1 cellular context compared by ENCODE assay signal in the genomic region with DNA sequence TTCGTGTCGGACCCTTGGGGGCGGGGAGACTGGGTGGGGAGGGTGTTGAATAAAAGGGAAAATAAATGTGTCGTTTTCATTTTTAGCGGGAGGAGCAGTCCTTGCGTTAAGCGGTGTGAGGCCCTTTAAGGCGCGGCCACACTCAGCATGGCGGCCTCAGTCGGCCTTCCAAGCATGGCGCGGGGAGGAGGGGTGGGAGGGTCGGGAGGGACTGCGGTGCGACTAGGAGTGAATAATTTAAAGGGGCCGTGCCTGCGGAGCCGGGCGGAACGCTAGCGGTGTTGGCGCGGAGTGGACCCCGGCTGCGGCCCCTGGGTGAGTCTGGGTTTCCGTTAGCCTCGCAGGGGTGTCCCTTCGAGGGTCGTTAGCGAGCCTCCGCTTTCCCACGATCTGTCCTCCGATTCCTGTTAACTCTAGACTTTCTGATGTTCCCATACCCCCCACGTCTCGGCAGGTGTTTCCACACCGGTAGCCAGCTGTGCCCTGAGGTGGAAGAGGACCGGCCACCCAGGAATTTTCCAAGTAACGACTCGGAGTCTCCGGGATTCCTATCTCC.
TF ChIP-seq lines count a peak whose summit lies in the region.

No MANE protein-coding gene starts in this region.

TF ChIP-seq in GM12878, 131 proteins besides CTCF, POLR2A, EP300 and RAD21 (continued from another document and continues in another):
- TF ChIP-seq SKIL (IDR thresholded peaks at IDR 0.05; ENCODE audit: low read depth, poor library complexity, severe bottlenecking) (no peak), E4F1 (IDR thresholded peaks at IDR 0.05; ENCODE audit: borderline replicate concordance, partially characterized antibody) (no peak), CREM (IDR thresholded peaks at IDR 0.05; ENCODE audit: low read depth) (no peak), CHD2 (IDR thresholded peaks at IDR 0.05; ENCODE audit: borderline replicate concordance, low read depth, low read length) (0 out of 2 replicates have a peak, but pooled peaks have one; percentile 37), YBX1 (IDR thresholded peaks at IDR 0.05) (no peak), NFYA (IDR thresholded peaks at IDR 0.05; ENCODE audit: borderline replicate concordance, low read depth, low read length) (no peak), NR2C1 (IDR thresholded peaks at IDR 0.05) (peak; percentile 62), MYB (IDR thresholded peaks at IDR 0.05; ENCODE audit: borderline replicate concordance, low read depth, low read length) (no peak), TCF12 (IDR thresholded peaks at IDR 0.05; ENCODE audit: low read depth, low read length) (no peak), MEF2A (IDR thresholded peaks at IDR 0.05; ENCODE audit: insufficient read depth, low read depth, low read length) (no peak), ZNF217 (IDR thresholded peaks at IDR 0.05) (no peak), CBX5 (IDR thresholded peaks at IDR 0.05; ENCODE audit: low read depth) (no peak), ZNF384 (IDR thresholded peaks at IDR 0.05; ENCODE audit: borderline replicate concordance, low read depth, low read length) (no peak), MEF2B (IDR thresholded peaks at IDR 0.05; ENCODE audit: partially characterized antibody, poor library complexity, severe bottlenecking) (no peak), E2F8 (IDR thresholded peaks at IDR 0.05; ENCODE audit: low read depth, partially characterized antibody) (no peak), SREBF2 (IDR thresholded peaks at IDR 0.05; ENCODE audit: low read length) (no peak), GABPA (IDR thresholded peaks at IDR 0.05; ENCODE audit: low read depth) (no peak), STAT3 (IDR thresholded peaks at IDR 0.05; ENCODE audit: low read depth, low read length) (no peak), SP1 (IDR thresholded peaks at IDR 0.05; ENCODE audit: low read depth, low read length) (peak; percentile 74), PAX5 (IDR thresholded peaks at IDR 0.05; ENCODE audit: borderline replicate concordance, low read depth, low read length) (no peak), FOS (IDR thresholded peaks at IDR 0.05; ENCODE audit: borderline replicate concordance, extremely low read depth, insufficient read length) (no peak), TBL1XR1 (IDR thresholded peaks at IDR 0.05; ENCODE audit: low read depth, low read length) (no peak), PBX3 (IDR thresholded peaks at IDR 0.05; ENCODE audit: insufficient replicate concordance, low read depth, low read length) (no peak), HSF1 (IDR thresholded peaks at IDR 0.05; ENCODE audit: low read depth, low read length) (no peak), NBN (IDR thresholded peaks at IDR 0.05) (no peak), KLF5 (IDR thresholded peaks at IDR 0.05; ENCODE audit: partially characterized antibody) (no peak), SUZ12 (IDR thresholded peaks at IDR 0.05; ENCODE audit: unreplicated experiment) (no peak), MXI1 (IDR thresholded peaks at IDR 0.05; ENCODE audit: low read depth, low read length) (peak; percentile 44; the same call in 1 of the 2 replicates), SMAD1 (IDR thresholded peaks at IDR 0.05; ENCODE audit: low read depth, partially characterized antibody) (no peak), CREB1 (IDR thresholded peaks at IDR 0.05; ENCODE audit: low read depth) (peak; percentile 57; the same call in 1 of the 2 replicates), ZNF274 (IDR thresholded peaks at IDR 0.05; ENCODE audit: insufficient read depth, insufficient read length) (no peak), ESRRA (IDR thresholded peaks at IDR 0.05; ENCODE audit: low read length) (no peak), CBX3 (IDR thresholded peaks at IDR 0.05; ENCODE audit: borderline replicate concordance, low read depth) (no peak), ATF7 (IDR thresholded peaks at IDR 0.05; ENCODE audit: low read depth) (no peak), SPI1 (IDR thresholded peaks at IDR 0.05; ENCODE audit: borderline replicate concordance, insufficient read depth, low read depth, low read length) (no peak), SIX5 (IDR thresholded peaks at IDR 0.05; ENCODE audit: low read depth, low read length, severe bottlenecking) (peak; percentile 78)
- TF ChIP-seq, protein P1, sequence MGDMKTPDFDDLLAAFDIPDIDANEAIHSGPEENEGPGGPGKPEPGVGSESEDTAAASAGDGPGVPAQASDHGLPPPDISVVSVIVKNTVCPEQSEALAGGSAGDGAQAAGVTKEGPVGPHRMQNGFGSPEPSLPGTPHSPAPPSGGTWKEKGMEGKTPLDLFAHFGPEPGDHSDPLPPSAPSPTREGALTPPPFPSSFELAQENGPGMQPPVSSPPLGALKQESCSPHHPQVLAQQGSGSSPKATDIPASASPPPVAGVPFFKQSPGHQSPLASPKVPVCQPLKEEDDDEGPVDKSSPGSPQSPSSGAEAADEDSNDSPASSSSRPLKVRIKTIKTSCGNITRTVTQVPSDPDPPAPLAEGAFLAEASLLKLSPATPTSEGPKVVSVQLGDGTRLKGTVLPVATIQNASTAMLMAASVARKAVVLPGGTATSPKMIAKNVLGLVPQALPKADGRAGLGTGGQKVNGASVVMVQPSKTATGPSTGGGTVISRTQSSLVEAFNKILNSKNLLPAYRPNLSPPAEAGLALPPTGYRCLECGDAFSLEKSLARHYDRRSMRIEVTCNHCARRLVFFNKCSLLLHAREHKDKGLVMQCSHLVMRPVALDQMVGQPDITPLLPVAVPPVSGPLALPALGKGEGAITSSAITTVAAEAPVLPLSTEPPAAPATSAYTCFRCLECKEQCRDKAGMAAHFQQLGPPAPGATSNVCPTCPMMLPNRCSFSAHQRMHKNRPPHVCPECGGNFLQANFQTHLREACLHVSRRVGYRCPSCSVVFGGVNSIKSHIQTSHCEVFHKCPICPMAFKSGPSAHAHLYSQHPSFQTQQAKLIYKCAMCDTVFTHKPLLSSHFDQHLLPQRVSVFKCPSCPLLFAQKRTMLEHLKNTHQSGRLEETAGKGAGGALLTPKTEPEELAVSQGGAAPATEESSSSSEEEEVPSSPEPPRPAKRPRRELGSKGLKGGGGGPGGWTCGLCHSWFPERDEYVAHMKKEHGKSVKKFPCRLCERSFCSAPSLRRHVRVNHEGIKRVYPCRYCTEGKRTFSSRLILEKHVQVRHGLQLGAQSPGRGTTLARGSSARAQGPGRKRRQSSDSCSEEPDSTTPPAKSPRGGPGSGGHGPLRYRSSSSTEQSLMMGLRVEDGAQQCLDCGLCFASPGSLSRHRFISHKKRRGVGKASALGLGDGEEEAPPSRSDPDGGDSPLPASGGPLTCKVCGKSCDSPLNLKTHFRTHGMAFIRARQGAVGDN (IDR thresholded peaks at IDR 0.05), result no peak
- TF ChIP-seq, protein P2, sequence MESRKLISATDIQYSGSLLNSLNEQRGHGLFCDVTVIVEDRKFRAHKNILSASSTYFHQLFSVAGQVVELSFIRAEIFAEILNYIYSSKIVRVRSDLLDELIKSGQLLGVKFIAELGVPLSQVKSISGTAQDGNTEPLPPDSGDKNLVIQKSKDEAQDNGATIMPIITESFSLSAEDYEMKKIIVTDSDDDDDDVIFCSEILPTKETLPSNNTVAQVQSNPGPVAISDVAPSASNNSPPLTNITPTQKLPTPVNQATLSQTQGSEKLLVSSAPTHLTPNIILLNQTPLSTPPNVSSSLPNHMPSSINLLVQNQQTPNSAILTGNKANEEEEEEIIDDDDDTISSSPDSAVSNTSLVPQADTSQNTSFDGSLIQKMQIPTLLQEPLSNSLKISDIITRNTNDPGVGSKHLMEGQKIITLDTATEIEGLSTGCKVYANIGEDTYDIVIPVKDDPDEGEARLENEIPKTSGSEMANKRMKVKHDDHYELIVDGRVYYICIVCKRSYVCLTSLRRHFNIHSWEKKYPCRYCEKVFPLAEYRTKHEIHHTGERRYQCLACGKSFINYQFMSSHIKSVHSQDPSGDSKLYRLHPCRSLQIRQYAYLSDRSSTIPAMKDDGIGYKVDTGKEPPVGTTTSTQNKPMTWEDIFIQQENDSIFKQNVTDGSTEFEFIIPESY (IDR thresholded peaks at IDR 0.05), result no peak
- TF ChIP-seq, protein P3, sequence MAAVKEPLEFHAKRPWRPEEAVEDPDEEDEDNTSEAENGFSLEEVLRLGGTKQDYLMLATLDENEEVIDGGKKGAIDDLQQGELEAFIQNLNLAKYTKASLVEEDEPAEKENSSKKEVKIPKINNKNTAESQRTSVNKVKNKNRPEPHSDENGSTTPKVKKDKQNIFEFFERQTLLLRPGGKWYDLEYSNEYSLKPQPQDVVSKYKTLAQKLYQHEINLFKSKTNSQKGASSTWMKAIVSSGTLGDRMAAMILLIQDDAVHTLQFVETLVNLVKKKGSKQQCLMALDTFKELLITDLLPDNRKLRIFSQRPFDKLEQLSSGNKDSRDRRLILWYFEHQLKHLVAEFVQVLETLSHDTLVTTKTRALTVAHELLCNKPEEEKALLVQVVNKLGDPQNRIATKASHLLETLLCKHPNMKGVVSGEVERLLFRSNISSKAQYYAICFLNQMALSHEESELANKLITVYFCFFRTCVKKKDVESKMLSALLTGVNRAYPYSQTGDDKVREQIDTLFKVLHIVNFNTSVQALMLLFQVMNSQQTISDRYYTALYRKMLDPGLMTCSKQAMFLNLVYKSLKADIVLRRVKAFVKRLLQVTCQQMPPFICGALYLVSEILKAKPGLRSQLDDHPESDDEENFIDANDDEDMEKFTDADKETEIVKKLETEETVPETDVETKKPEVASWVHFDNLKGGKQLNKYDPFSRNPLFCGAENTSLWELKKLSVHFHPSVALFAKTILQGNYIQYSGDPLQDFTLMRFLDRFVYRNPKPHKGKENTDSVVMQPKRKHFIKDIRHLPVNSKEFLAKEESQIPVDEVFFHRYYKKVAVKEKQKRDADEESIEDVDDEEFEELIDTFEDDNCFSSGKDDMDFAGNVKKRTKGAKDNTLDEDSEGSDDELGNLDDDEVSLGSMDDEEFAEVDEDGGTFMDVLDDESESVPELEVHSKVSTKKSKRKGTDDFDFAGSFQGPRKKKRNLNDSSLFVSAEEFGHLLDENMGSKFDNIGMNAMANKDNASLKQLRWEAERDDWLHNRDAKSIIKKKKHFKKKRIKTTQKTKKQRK (IDR thresholded peaks at IDR 0.05; ENCODE audit: low read depth, low read length), result no peak
